Comparison of ENCODE assay signal across 9 cellular contexts in the genomic region with DNA sequence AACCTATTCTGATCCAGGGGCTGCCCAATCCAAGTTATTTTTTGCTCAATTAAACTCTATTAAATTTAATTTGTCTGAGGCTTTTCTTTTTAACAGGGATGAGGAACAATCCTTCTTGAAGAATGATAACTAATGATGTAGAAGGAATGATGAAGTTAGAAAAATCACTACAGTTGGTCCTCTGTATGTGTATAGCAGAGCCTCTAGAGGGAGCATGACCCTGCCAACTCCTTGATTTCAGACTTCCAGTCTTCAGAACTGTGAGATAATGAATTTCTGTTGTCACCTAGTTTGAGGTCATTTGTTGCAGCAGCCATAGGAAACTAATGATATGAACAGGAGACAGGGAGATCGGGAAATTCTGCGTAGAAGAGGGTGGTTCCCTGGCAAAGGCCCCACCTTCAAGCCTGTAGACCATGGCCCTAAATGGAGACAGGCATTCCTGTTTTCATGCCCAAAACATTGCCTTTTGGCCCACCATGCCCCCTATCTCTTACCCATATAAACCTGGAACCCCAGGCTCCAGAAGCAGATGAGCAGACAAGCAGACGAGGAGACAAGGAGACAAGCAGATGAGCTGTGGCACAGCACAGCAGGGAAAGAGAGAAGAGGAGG. TPM values are rescaled to one million over a fixed set of nuclear protein-coding genes. Genes with fewer than 3 reads are reported as not detected.
DNase-seq lines count a peak whose midpoint lies in the region; ATAC-seq and TF ChIP-seq lines count a peak whose summit lies in the region.
"Had no signal": no experiment of that assay in that cellular context is flagged by ENCODE, and none has a peak within 500 bp of the region (broad histone marks: within the 10 kb centered on the region; RNA-seq: fewer than 3 reads in every experiment).

No MANE protein-coding gene starts in this region.

- H3F3A ChIP-seq in PC-9 (ENCODE audit: insufficient read depth, low read depth): peaks cover 10% of the 10 kb centered on the region; the same call in 1 of the 2 replicates

- no TSS peak for BruUV-seq in A673 (replicated peaks; lab: Mats Ljungman, UMichigan)
- BruUV-seq in PC-9 (replicated peaks; lab: Mats Ljungman, UMichigan): no TSS peak

- H3K4me2 ChIP-seq in PC-9: no peak overlapping the region

- TF ChIP-seq CTCF in A673 (conservative IDR thresholded peaks at IDR 0.05; ENCODE audit: low read depth, low read length): peak; percentile 83
- peak; percentile 49 for TF ChIP-seq CTCF in GM12874 (IDR thresholded peaks at IDR 0.05; ENCODE audit: insufficient read depth, low read depth, low read length)
- TF ChIP-seq CTCF in PC-9 (conservative IDR thresholded peaks at IDR 0.05): peak; percentile 71
- peak; percentile 60 for TF ChIP-seq CTCF in foreskin fibroblast (IDR thresholded peaks at IDR 0.05; ENCODE audit: low read depth, low read length)

- no peaks in the 10 kb centered on the region for H4K20me1 ChIP-seq in PC-9 (ENCODE audit: insufficient read depth)

- CTCF ChIA-PET in A673 (lab: Charles Lee) (no interaction called here), PC-9 (lab: Charles Lee) (no interaction called here)

- H3K27ac ChIP-seq in A673 (ENCODE audit: low read depth, low read length, poor library complexity, severe bottlenecking) (no peak overlapping the region), PC-9 (no peak overlapping the region)

- H3K27me3 ChIP-seq in A673 (replicated peaks; ENCODE audit: insufficient read depth, low read depth, low read length, poor library complexity): no peaks in the 10 kb centered on the region
- H3K27me3 ChIP-seq in PC-9 (ENCODE audit: insufficient read depth, low read depth): no peaks in the 10 kb centered on the region

- H3K9me3 ChIP-seq in A673 (ENCODE audit: low read depth, low read length, poor library complexity, severe bottlenecking) (no peaks in the 10 kb centered on the region), PC-9 (ENCODE audit: insufficient read depth, low read depth) (no peaks in the 10 kb centered on the region)

- no peak overlapping the region for H3K4me3 ChIP-seq in A673 (ENCODE audit: low read depth, low read length, poor library complexity, severe bottlenecking)
- H3K4me3 ChIP-seq in PC-9: no peak overlapping the region
- H3K4me3 ChIP-seq in foreskin fibroblast (ENCODE audit: low read depth in 1 of 2, low read length in 2 of 2): no peak overlapping the region

- POLR2A ChIA-PET in A673 (lab: Charles Lee; ENCODE audit: low non-redundant PET): no interaction called here
- POLR2A ChIA-PET in PC-9 (lab: Charles Lee; ENCODE audit: unreplicated experiment): no interaction called here

- intact Hi-C loops in A673 (cut with micrococcal nuclease; ENCODE audit: unreplicated experiment) (no loop called here), PC-9 (cut with micrococcal nuclease; ENCODE audit: unreplicated experiment) (no loop called here)

- H2AFZ ChIP-seq in PC-9: no peak overlapping the region

- H3K4me1 ChIP-seq in A673 (ENCODE audit: insufficient read depth, low read length, poor library complexity, severe bottlenecking) (no peaks in the 10 kb centered on the region), PC-9 (replicated peaks; ENCODE audit: insufficient read depth) (peaks cover 10% of the 10 kb centered on the region; the same call in 1 of the 2 replicates)

- no peaks in the 10 kb centered on the region for H3K9me2 ChIP-seq in PC-9 (ENCODE audit: insufficient read depth)

- ATAC-seq in GM18520 (IDR thresholded peaks at IDR 0.05; ENCODE audit: unreplicated experiment) (no peak), HG02763 (IDR thresholded peaks at IDR 0.05; ENCODE audit: unreplicated experiment) (no peak)

- DNase-seq in A673 (ENCODE audit: low spot score) (peak; percentile 61), PC-9 (no peak), foreskin fibroblast (peak in 1 of 2 donors; percentile 48)
- no peak for DNase-seq in activated effector memory CD4-positive, alpha-beta T cell treated with Interleukin-2 at 50 U/mL for 16 hours
- no peak for DNase-seq in stimulated activated naive CD4-positive, alpha-beta T cell treated with Interleukin-2 at 50 U/mL for 16 hours (lab: John Stamatoyannopoulos, UW)
- DNase-seq: NCI-H2029 had no signal

- H3K79me2 ChIP-seq in PC-9 (ENCODE audit: low read depth): no peaks in the 10 kb centered on the region

- H3K36me3 ChIP-seq in A673 (ENCODE audit: insufficient read depth, low read length, poor library complexity, severe bottlenecking) (no peaks in the 10 kb centered on the region), PC-9 (ENCODE audit: low read depth) (no peaks in the 10 kb centered on the region)

RNA-seq across cellular contexts. Expression of a gene that starts 7.7 kb away (rescaled TPM):
- total RNA-seq in A673 (2021) (98.6 and 111 TPM in 2 replicates), PC-9 (2021) (39.6 and 60.2 TPM in 2 replicates)

RNA-seq across cellular contexts. Expression of a gene that starts 55.1 kb away (rescaled TPM):
- 2.9 and 3.8 TPM in 2 replicates for total RNA-seq in A673 (2021)
- 11.5 and 11.9 TPM in 2 replicates for total RNA-seq in PC-9 (2021)
